In genomic region chr1:93707956-93708355, GRCh38 we compare ENCODE assay signal across 8 cellular contexts. TPM values are rescaled to one million over a fixed set of nuclear protein-coding genes. Genes with fewer than 3 reads are reported as not detected.
A peak's percentile ranks its signal among the peaks of the same experiment; 100 is the strongest.
DNase-seq lines count a peak whose midpoint lies in the region; ATAC-seq, FAIRE-seq and TF ChIP-seq lines count a peak whose summit lies in the region.

No MANE protein-coding gene starts in this region.

- H3K27me3 Mint-ChIP-seq in GM23338 (ENCODE audit: insufficient read depth, low read depth, poor library complexity): peaks cover 9% of the 10 kb centered on the region

- H3K36me3 Mint-ChIP-seq in GM23338 (ENCODE audit: low read depth): no peaks in the 10 kb centered on the region

- TF ChIP-seq CTCF in GM12865 (IDR thresholded peaks at IDR 0.05; ENCODE audit: insufficient read depth, low read depth, low read length, missing control alignments) (no peak), GM20000 (IDR thresholded peaks at IDR 0.05; ENCODE audit: extremely low read depth, missing control alignments) (no peak), bronchial epithelial cell (IDR thresholded peaks at IDR 0.05; ENCODE audit: insufficient read depth, low read length, severe bottlenecking) (no peak), GM23338 (conservative IDR thresholded peaks at IDR 0.05; ENCODE audit: low read depth in 2 of 2) (no peak), kidney (IDR thresholded peaks at IDR 0.05; ENCODE audit: borderline replicate concordance, extremely low read depth, insufficient read depth) (no peak), prostate gland (IDR thresholded peaks at IDR 0.05) (no peak), stomach (IDR thresholded peaks at IDR 0.05) (no peak)

- H3K27me3 ChIP-seq in bronchial epithelial cell (ENCODE audit: control insufficient read depth, insufficient read depth, low read length) (no peaks in the 10 kb centered on the region), GM23338 (ENCODE audit: insufficient read depth) (no peaks in the 10 kb centered on the region), prostate gland (replicated peaks; ENCODE audit: insufficient read depth) (no peaks in the 10 kb centered on the region), stomach (no peaks in the 10 kb centered on the region)

- no peaks in the 10 kb centered on the region for H3K9me3 ChIP-seq in kidney (ENCODE audit: control insufficient read depth in 1 of 2, low read length in 2 of 2)
- no peaks in the 10 kb centered on the region for H3K9me3 ChIP-seq in prostate gland
- H3K9me3 ChIP-seq in stomach: no peaks in the 10 kb centered on the region

- no peak overlapping the region for H3K4me3 Mint-ChIP-seq in GM23338

- H3K27ac ChIP-seq in GM23338 (ENCODE audit: low read depth): no peak overlapping the region
- H3K27ac ChIP-seq in kidney (ENCODE audit: low read depth in 2 of 2, low read length in 2 of 2): no peak overlapping the region
- H3K27ac ChIP-seq in prostate gland: no peak overlapping the region
- H3K27ac ChIP-seq in stomach: no peak overlapping the region

- peak; percentile 83 for DNase-seq in GM12865 (ENCODE audit: low read depth)
- peak; percentile 63 for DNase-seq in GM20000 (ENCODE audit: low spot score)
- peak; percentile 29 for DNase-seq in bronchial epithelial cell (ENCODE audit: low read depth)
- DNase-seq in GM23338 (ENCODE audit: low spot score): no peak
- DNase-seq in kidney: no peak
- no peak for DNase-seq in prostate gland (ENCODE audit: low spot score)
- DNase-seq in stomach: no peak

- no peaks in the 10 kb centered on the region for H3K36me3 ChIP-seq in bronchial epithelial cell (ENCODE audit: control insufficient read depth, insufficient read depth, low read length)
- H3K36me3 ChIP-seq in GM23338 (ENCODE audit: insufficient read depth): no peaks in the 10 kb centered on the region
- no peaks in the 10 kb centered on the region for H3K36me3 ChIP-seq in kidney (ENCODE audit: control insufficient read depth in 1 of 2, insufficient read depth in 2 of 2, low read length in 2 of 2)
- H3K36me3 ChIP-seq in prostate gland: no peaks in the 10 kb centered on the region
- H3K36me3 ChIP-seq in stomach: no peaks in the 10 kb centered on the region

- H3K4me2 ChIP-seq in GM23338: no peak overlapping the region

- WGBS in prostate gland: 91% methylated on average over 5 of the region's 5 CpGs
- WGBS in stomach, 5 donors: 63 to 75% (median 67%) methylated on average over 5 of the region's 5 CpGs

- intact Hi-C loops in kidney (cut with DNase I): no loop called here
- intact Hi-C loops in prostate gland (cut with DNase I): no loop called here
- intact Hi-C loops in stomach (cut with DNase I; ENCODE audit: low total_unique reads): no loop called here

- peaks cover 8% of the 10 kb centered on the region; the same call in 1 of the 2 replicates for H3K4me1 ChIP-seq in GM23338 (ENCODE audit: insufficient read depth)
- peaks cover 0 to 3% of the 10 kb centered on the region in 2 donors for H3K4me1 ChIP-seq in kidney (ENCODE audit: control insufficient read depth in 1 of 2, insufficient read depth in 1 of 2, low read depth in 1 of 2, low read length in 2 of 2)
- H3K4me1 ChIP-seq in prostate gland (replicated peaks): no peaks in the 10 kb centered on the region
- peaks cover 9 to 35% (median 24%) of the 10 kb centered on the region in 4 donors for H3K4me1 ChIP-seq in stomach

- H3K4me3 ChIP-seq in GM12865 (ENCODE audit: low read depth, low read length) (no peak overlapping the region), bronchial epithelial cell (ENCODE audit: low read depth, low read length) (no peak overlapping the region), GM23338 (no peak overlapping the region), kidney (ENCODE audit: low read length in 2 of 2) (no peak overlapping the region), prostate gland (no peak overlapping the region), stomach (no peak overlapping the region)

- no peak for TF ChIP-seq POLR2A in prostate gland (IDR thresholded peaks at IDR 0.05)
- no peak for TF ChIP-seq POLR2A in stomach (IDR thresholded peaks at IDR 0.05)

- peaks cover 2% of the 10 kb centered on the region for H3K9me2 ChIP-seq in GM23338 (ENCODE audit: insufficient read depth)

- H4K20me1 ChIP-seq in GM23338 (replicated peaks; ENCODE audit: insufficient read depth): no peaks in the 10 kb centered on the region

- H3K27ac Mint-ChIP-seq in GM23338: no peak overlapping the region

- FAIRE-seq in bronchial epithelial cell (lab: Jason Lieb, UNC): no peak
- FAIRE-seq in kidney (lab: Jason Lieb, UNC): no peak

- no peaks in the 10 kb centered on the region for H3F3A ChIP-seq in GM23338 (replicated peaks; ENCODE audit: low read depth)

- no peak overlapping the region for H3K9ac ChIP-seq in kidney (ENCODE audit: low read length in 2 of 2)

- H3K4me1 Mint-ChIP-seq in GM23338: peaks cover 14% of the 10 kb centered on the region

- H3K9me3 Mint-ChIP-seq in GM23338: no peaks in the 10 kb centered on the region

- no peak overlapping the region for H2AFZ ChIP-seq in GM23338

- ATAC-seq in HG03460 (IDR thresholded peaks at IDR 0.05; ENCODE audit: unreplicated experiment) (peak; percentile 69), GM23338 (no peak)

- TF ChIP-seq EP300 in stomach (IDR thresholded peaks at IDR 0.05): no peak

- H3K79me2 ChIP-seq in GM23338 (replicated peaks; ENCODE audit: insufficient read depth): no peaks in the 10 kb centered on the region

TF ChIP-seq in GM23338, 12 proteins besides CTCF, POLR2A, EP300 and RAD21:
- no peak for TF ChIP-seq EZH2phosphoT487 (IDR thresholded peaks at IDR 0.05; ENCODE audit: unreplicated experiment)

RNA-seq across cellular contexts. Expression of gene BCAR3, which starts 26.3 kb away (rescaled TPM):
- total RNA-seq in bronchial epithelial cell (26.2 and 69.5 TPM in 2 replicates), kidney (25.4 TPM), prostate gland (10 to 100 TPM; 22.9 to 52.8 TPM), stomach (10 to 100 TPM; 10.1 to 28.0 (median 20.6) TPM)
- 9.7 and 10.5 TPM in 2 replicates for total RNA-seq in GM23338 (2014; rRNA removed; shearing (Covaris generic))
- polyA plus RNA-seq in GM23338 (2016; fragmentation: Nextera tagmentation; extraction: Ambion mirVana) (5.4 and 5.5 TPM in 2 replicates), kidney (ENCODE audit: insufficient read depth, low read depth, low replicate concordance) (28.4 TPM), stomach (10 to 100 TPM in 1 of 3 donors, 1 to 10 TPM in 2; 5.6 to 25.8 (median 8.3) TPM)

Comparison
In these comparisons a context has a peak if more than half of its experiments do, and no peak if none do; other contexts are left out.
1. DNase-seq: peak in GM12865 (single experiment), GM20000 (single experiment) and bronchial epithelial cell (single experiment); none in GM23338 (single experiment), kidney (single experiment), prostate gland (single experiment) and stomach (single experiment).